In genomic region chr1:779621-780020, GRCh38 we compare ENCODE assay signal across 8 cellular contexts.
DNase-seq lines count a peak whose midpoint lies in the region; ATAC-seq and TF ChIP-seq lines count a peak whose summit lies in the region.
"Not testable (repeated sequence)": the region's sequence is repeated elsewhere in the genome, so short reads cannot be mapped to it uniquely, and the experiment has no call there.

No MANE protein-coding gene starts in this region.

- not testable (repeated sequence) for H3K27ac Mint-ChIP-seq in GM23338; activated T-cell treated with anti-CD3 and anti-CD28 coated beads, Interleukin-2, amount 50 U/mL, for 72 hours

- H3K4me3 Mint-ChIP-seq in GM23338: peak overlapping the region; percentile 99
- peak overlapping the region; percentile 95 for H3K4me3 Mint-ChIP-seq in activated T-cell treated with anti-CD3 and anti-CD28 coated beads, Interleukin-2, amount 50 U/mL, for 72 hours

- H3K79me2 ChIP-seq in GM23338 (replicated peaks; ENCODE audit: insufficient read depth) (peaks cover 21% of the 10 kb centered on the region), PC-9 (ENCODE audit: low read depth) (peaks cover 27% of the 10 kb centered on the region)

- H3K4me3 ChIP-seq in AG04449 (ENCODE audit: low read depth, low read length) (peak overlapping the region; percentile 32), GM23338 (peak overlapping the region; percentile 89), PC-9 (peak overlapping the region; percentile 65), choroid plexus epithelial cell (ENCODE audit: low read depth, low read length) (peak overlapping the region; percentile 33), heart right ventricle (peak overlapping the region in 6 of 10 donors; percentile 59 to 78 (median 70)), mucosa of rectum (ENCODE audit: low read length in 2 of 2) (peak overlapping the region; percentile 7 to 56)
- H3K4me3 ChIP-seq in skeletal muscle satellite cell (ENCODE audit: low read length): not testable (repeated sequence)

- not testable (repeated sequence) for H3K9me2 ChIP-seq in GM23338 (ENCODE audit: insufficient read depth); PC-9 (ENCODE audit: insufficient read depth)

- not testable (repeated sequence) for H4K20me1 ChIP-seq in GM23338 (replicated peaks; ENCODE audit: insufficient read depth); PC-9 (ENCODE audit: insufficient read depth)

- not testable (repeated sequence) for H2AFZ ChIP-seq in GM23338
- H2AFZ ChIP-seq in PC-9: peak overlapping the region; percentile 76

- ATAC-seq in GM23338; activated T-cell treated with anti-CD3 and anti-CD28 coated beads, Interleukin-2, amount 50 U/mL, for 72 hours (replicated peaks in 1 of 2); heart right ventricle: not testable (repeated sequence)

- H3K9ac ChIP-seq in mucosa of rectum (ENCODE audit: low read depth in 1 of 2, low read length in 2 of 2); skeletal muscle satellite cell (ENCODE audit: low read depth, low read length): not testable (repeated sequence)

- BruUV-seq in PC-9 (replicated peaks; lab: Mats Ljungman, UMichigan): not testable (repeated sequence)

- not testable (repeated sequence) for DNase-seq in AG04449 (ENCODE audit: low read depth, low spot score); GM23338 (ENCODE audit: low spot score); activated T-cell treated with anti-CD3 and anti-CD28 coated beads, Interleukin-2, amount 50 U/mL, for 72 hours; heart right ventricle
- DNase-seq in PC-9 (peak; percentile 63 to 65), choroid plexus epithelial cell (ENCODE audit: low read depth) (peak; percentile 24)

- H3K4me2 ChIP-seq in GM23338 (peak overlapping the region; percentile 70; the same call in 1 of the 2 replicates), PC-9 (peak overlapping the region; percentile 76), skeletal muscle satellite cell (ENCODE audit: low read length) (peak overlapping the region; percentile 49)

- H3K9me3 ChIP-seq in PC-9 (ENCODE audit: insufficient read depth, low read depth); heart right ventricle; mucosa of rectum (ENCODE audit: control insufficient read depth in 2 of 2, low read length in 2 of 2); skeletal muscle satellite cell (replicated peaks; ENCODE audit: low read length): not testable (repeated sequence)

- not testable (repeated sequence) for H3K36me3 ChIP-seq in GM23338 (ENCODE audit: insufficient read depth); PC-9 (ENCODE audit: low read depth); heart right ventricle; mucosa of rectum (ENCODE audit: control insufficient read depth in 2 of 2, insufficient read depth in 2 of 2, low read length in 2 of 2); skeletal muscle satellite cell (ENCODE audit: insufficient read depth, low read length)

- H3K27me3 Mint-ChIP-seq in GM23338 (ENCODE audit: insufficient read depth, low read depth, poor library complexity); activated T-cell treated with anti-CD3 and anti-CD28 coated beads, Interleukin-2, amount 50 U/mL, for 72 hours (ENCODE audit: low read depth): not testable (repeated sequence)

- not testable (repeated sequence) for TF ChIP-seq CTCF in AG04449 (IDR thresholded peaks at IDR 0.05; ENCODE audit: insufficient read depth, low read length, missing control alignments); GM23338 (conservative IDR thresholded peaks at IDR 0.05; ENCODE audit: low read depth in 2 of 2); PC-9 (conservative IDR thresholded peaks at IDR 0.05); choroid plexus epithelial cell (conservative IDR thresholded peaks at IDR 0.05; ENCODE audit: low read depth, low read length); heart right ventricle (IDR thresholded peaks at IDR 0.05)

- H3K36me3 Mint-ChIP-seq in GM23338 (ENCODE audit: low read depth): peaks cover 17% of the 10 kb centered on the region
- not testable (repeated sequence) for H3K36me3 Mint-ChIP-seq in activated T-cell treated with anti-CD3 and anti-CD28 coated beads, Interleukin-2, amount 50 U/mL, for 72 hours (ENCODE audit: insufficient read depth in 2 of 2)

- POLR2A ChIA-PET in AG04449 (lab: Yijun Ruan, JAX): not testable (repeated sequence)
- POLR2A ChIA-PET in PC-9 (lab: Charles Lee; ENCODE audit: unreplicated experiment): interaction anchor here (0.6 kb wide), 1 partner anchor 225 kb away, joined by 4 read pairs; no protein-coding TSS in a partner anchor

- CTCF ChIA-PET in AG04449 (lab: Yijun Ruan, JAX): not testable (repeated sequence)
- CTCF ChIA-PET in PC-9 (lab: Charles Lee): interaction anchor here (0.6 kb wide), 1 partner anchor 1130 kb away, joined by 11 read pairs; no protein-coding TSS in a partner anchor

- H3K4me1 Mint-ChIP-seq in GM23338; activated T-cell treated with anti-CD3 and anti-CD28 coated beads, Interleukin-2, amount 50 U/mL, for 72 hours (ENCODE audit: low read depth): not testable (repeated sequence)

- 56% methylated on average over 13 of the region's 13 CpGs for WGBS in heart right ventricle, 2 donors

- not testable (repeated sequence) for H3K4me1 ChIP-seq in GM23338 (ENCODE audit: insufficient read depth); PC-9 (replicated peaks; ENCODE audit: insufficient read depth); mucosa of rectum (ENCODE audit: control insufficient read depth in 2 of 2, insufficient read depth in 2 of 2, low read length in 2 of 2); skeletal muscle satellite cell (ENCODE audit: control insufficient read depth, insufficient read depth, low read length)
- H3K4me1 ChIP-seq in heart right ventricle: peaks cover 0 to 20% (median 7%) of the 10 kb centered on the region in 9 donors

- intact Hi-C loops in PC-9 (cut with micrococcal nuclease; ENCODE audit: unreplicated experiment); heart right ventricle (cut with DNase I): not testable (repeated sequence)

- not testable (repeated sequence) for H3K27ac ChIP-seq in GM23338 (ENCODE audit: low read depth)
- H3K27ac ChIP-seq in PC-9 (peak overlapping the region; percentile 73), heart right ventricle (peak overlapping the region in 2 of 10 donors; percentile 36 to 53), mucosa of rectum (ENCODE audit: low read depth in 2 of 2, low read length in 2 of 2) (peak overlapping the region in 1 of 2 donors; percentile 23)

- not testable (repeated sequence) for H3K27me3 ChIP-seq in GM23338 (ENCODE audit: insufficient read depth); PC-9 (ENCODE audit: insufficient read depth, low read depth); heart right ventricle; mucosa of rectum (ENCODE audit: control insufficient read depth in 2 of 2, insufficient read depth in 2 of 2, low read length in 2 of 2); skeletal muscle satellite cell (ENCODE audit: control insufficient read depth, insufficient read depth, low read length)

- H3K9me3 Mint-ChIP-seq in GM23338: peaks cover 13% of the 10 kb centered on the region; the same call in 2 of the 3 replicates
- not testable (repeated sequence) for H3K9me3 Mint-ChIP-seq in activated T-cell treated with anti-CD3 and anti-CD28 coated beads, Interleukin-2, amount 50 U/mL, for 72 hours

- not testable (repeated sequence) for H3F3A ChIP-seq in GM23338 (replicated peaks; ENCODE audit: low read depth); PC-9 (ENCODE audit: insufficient read depth, low read depth)
